In genomic region chr6:51273228-51273961, GRCh38 we compare ENCODE assay signal across 15 cellular contexts.
DNase-seq lines count a peak whose midpoint lies in the region; ATAC-seq lines count a peak whose summit lies in the region.
"Had no signal": no experiment of that assay in that cellular context is flagged by ENCODE, and none has a peak within 500 bp of the region (broad histone marks: within the 10 kb centered on the region; RNA-seq: fewer than 3 reads in every experiment).

No MANE protein-coding gene starts in this region.

- H2BK12ac ChIP-seq in trophoblast cell (ENCODE audit: low read length): peak overlapping the region; percentile 0

- intact Hi-C loops in left ventricle myocardium superior (cut with micrococcal nuclease): no loop called here

- H2BK5ac ChIP-seq in trophoblast cell (ENCODE audit: low read depth, low read length, poor library complexity): peak overlapping the region; percentile 7

- no peak overlapping the region for H3K9ac ChIP-seq in trophoblast cell (ENCODE audit: low read length)

- peaks cover 9 to 10% of the 10 kb centered on the region in 2 experiments for H3K4me1 ChIP-seq in trophoblast cell (ENCODE audit: control insufficient read depth in 1 of 2, insufficient read depth in 2 of 2, low read length in 2 of 2)
- H3K4me1 ChIP-seq: gastroesophageal sphincter had no signal

- no peak overlapping the region for H2AK5ac ChIP-seq in trophoblast cell (ENCODE audit: low read length)

- H3K27ac ChIP-seq in trophoblast cell (ENCODE audit: low read depth, low read length): peak overlapping the region; percentile 39
- H3K27ac ChIP-seq: gastroesophageal sphincter had no signal

- no peak overlapping the region for H3K4ac ChIP-seq in trophoblast cell (ENCODE audit: low read depth, low read length)

- no CpG with 5 or more reads among the region's 5 CpGs for WGBS in trophoblast cell (ENCODE audit: extremely low coverage, insufficient coverage, insufficient read length)

- H3K14ac ChIP-seq in trophoblast cell (ENCODE audit: low read length): peak overlapping the region; percentile 0

- DNase-seq in M059J (ENCODE audit: low read depth): peak; percentile 11
- peak; percentile 94 for DNase-seq in NOMO-1 treated with DMSO at 0.1 percent for 48 hours (lab: John Stamatoyannopoulos, UW; ENCODE audit: unreplicated experiment)
- DNase-seq in left ventricle myocardium superior: no peak
- peak in 1 of 2 donors; percentile 50 for DNase-seq in trophoblast cell
- no peak for DNase-seq in central memory CD4-positive, alpha-beta T cell
- no peak for DNase-seq in cerebellum (ENCODE audit: low spot score)
- DNase-seq in NCI-H748 treated with DMSO at 0.1 percent for 48 hours (lab: John Stamatoyannopoulos, UW): no peak
- DNase-seq: activated naive CD8-positive, alpha-beta T cell treated with anti-CD3 and anti-CD28 coated beads, Interleukin-2, amount 10 ng/mL, durations not matched to agents 7 days and 5 days; CD4-positive, CD25-positive, alpha-beta regulatory T cell; kidney glomerular epithelial cell; NCI-H146; small intestine had no signal

- H3K4me2 ChIP-seq in trophoblast cell (ENCODE audit: low read length): peak overlapping the region; percentile 26

- no peaks in the 10 kb centered on the region for H3K79me2 ChIP-seq in trophoblast cell (ENCODE audit: control insufficient read depth, insufficient read depth, low read length, poor library complexity)

- H3K23ac ChIP-seq in trophoblast cell (ENCODE audit: low read length): no peak overlapping the region

- no peak overlapping the region for H3K4me3 ChIP-seq in trophoblast cell (ENCODE audit: low read depth, low read length)
- H3K4me3 ChIP-seq: gastroesophageal sphincter had no signal

- no peak overlapping the region for H3K18ac ChIP-seq in trophoblast cell (ENCODE audit: low read length)

- H4K8ac ChIP-seq in trophoblast cell (ENCODE audit: low read depth, low read length): peak overlapping the region; percentile 21

- no peak overlapping the region for H2AFZ ChIP-seq in trophoblast cell (ENCODE audit: insufficient read depth, low read length, poor library complexity)

- no peaks in the 10 kb centered on the region for H3K36me3 ChIP-seq in trophoblast cell (ENCODE audit: control insufficient read depth in 1 of 2, insufficient read depth in 2 of 2, low read length in 2 of 2)
- H3K36me3 ChIP-seq: gastroesophageal sphincter had no signal

- no peaks in the 10 kb centered on the region for H3K27me3 ChIP-seq in trophoblast cell (ENCODE audit: insufficient read depth, low read length)
- H3K27me3 ChIP-seq: gastroesophageal sphincter had no signal

- H4K91ac ChIP-seq in trophoblast cell (ENCODE audit: low read depth, low read length): peak overlapping the region; percentile 41

- H4K12ac ChIP-seq in trophoblast cell (ENCODE audit: low read depth, low read length): no peak overlapping the region

- H3K79me1 ChIP-seq in trophoblast cell (ENCODE audit: low read length): peaks cover 15% of the 10 kb centered on the region

- peak overlapping the region; percentile 9 for H2BK120ac ChIP-seq in trophoblast cell (ENCODE audit: insufficient read depth, low read length, poor library complexity)

- no peaks in the 10 kb centered on the region for H3K9me3 ChIP-seq in trophoblast cell (ENCODE audit: insufficient read depth, low read depth, low read length)
- H3K9me3 ChIP-seq: gastroesophageal sphincter had no signal

- peak; percentile 67 for ATAC-seq in left ventricle myocardium superior
- no peak for ATAC-seq in GM21360 (IDR thresholded peaks at IDR 0.05; ENCODE audit: unreplicated experiment)
- ATAC-seq: activated CD4-positive, CD25-positive, alpha-beta regulatory T cell treated with anti-CD3 and anti-CD28 coated beads, Interleukin-2, amount 50 U/mL, for 24 hours; gastroesophageal sphincter had no signal

Comparison
In these comparisons a context has a peak if more than half of its experiments do, and no peak if none do; other contexts are left out.
1. DNase-seq: peak in M059J (single experiment) and NOMO-1 treated with DMSO at 0.1 percent for 48 hours (single experiment); none in left ventricle myocardium superior (single experiment), central memory CD4-positive, alpha-beta T cell (single experiment), cerebellum (single experiment) and NCI-H748 treated with DMSO at 0.1 percent for 48 hours (single experiment).